ENCODE assay signal across 8 cellular contexts in the genomic region with DNA sequence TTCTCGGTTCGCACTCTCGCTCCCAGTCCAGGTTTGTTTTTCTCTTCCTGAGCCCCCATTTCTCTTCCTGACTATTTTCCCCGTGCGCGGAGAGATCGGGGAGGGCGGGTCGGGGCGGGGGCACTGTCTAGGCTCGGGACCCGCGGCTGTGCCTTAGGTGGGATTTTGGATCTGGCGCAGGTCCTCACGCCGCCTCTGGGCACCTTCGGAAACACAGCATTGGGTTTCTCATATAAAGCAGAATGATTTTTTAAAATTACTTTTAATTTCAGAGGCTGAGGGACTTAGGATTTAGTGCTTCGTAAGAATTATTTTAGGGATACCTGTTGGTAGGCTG. TPM values are rescaled to one million over a fixed set of nuclear protein-coding genes. Genes with fewer than 3 reads are reported as not detected.
DNase-seq lines count a peak whose midpoint lies in the region; ATAC-seq, FAIRE-seq and TF ChIP-seq lines count a peak whose summit lies in the region.

No MANE protein-coding gene starts in this region.

- 0 to 1% methylated on average over 18 of the region's 18 CpGs for whole genome bisulfite sequencing in heart right ventricle, 2 donors

- intact Hi-C loops in heart right ventricle (cut with DNase I) = loop anchor here in 8 of 10 donors (1.0 to 10.0 kb wide), 7 partner anchors 43 to 328 kb away; a partner anchor contains a TSS

- peak overlapping the region; percentile 80 for H3K9ac ChIP-seq in skeletal muscle satellite cell (ENCODE audit: low read depth, low read length)

- FAIRE-seq in H54 (lab: Jason Lieb, UNC) = no peak

- TF ChIP-seq POLR2A in NB4 (IDR thresholded peaks at IDR 0.05; ENCODE audit: extremely low read depth, insufficient read length) (no peak), H54 (IDR thresholded peaks at IDR 0.05; ENCODE audit: low read depth, low read length) (no peak)

- H3K4me1 ChIP-seq in heart right ventricle (peaks cover 0 to 53% (median 13%) of the 10 kb centered on the region in 9 donors), skeletal muscle satellite cell (ENCODE audit: control insufficient read depth, insufficient read depth, low read length) (peaks cover 20% of the 10 kb centered on the region)

- TF ChIP-seq CTCF in NB4 (IDR thresholded peaks at IDR 0.05; ENCODE audit: low read depth, low read length) = peak; percentile 20
- TF ChIP-seq CTCF in heart right ventricle (IDR thresholded peaks at IDR 0.05) = peak in 6 of 9 donors; percentile 17 to 47 (median 30)

- ATAC-seq in heart right ventricle = peak in 5 of 8 donors; percentile 12 to 48 (median 27)

- H3K4me3 ChIP-seq in NB4 (ENCODE audit: low read depth, low read length) (peak overlapping the region; percentile 66), heart right ventricle (peak overlapping the region; percentile 59 to 85 (median 78)), skeletal muscle satellite cell (ENCODE audit: low read length) (peak overlapping the region; percentile 94)

- peak overlapping the region; percentile 99 for H3K4me2 ChIP-seq in skeletal muscle satellite cell (ENCODE audit: low read length)

- H3K27ac ChIP-seq in heart right ventricle = peak overlapping the region in 9 of 10 donors; percentile 46 to 94 (median 79)

- H3K36me3 ChIP-seq in heart right ventricle (no peaks in the 10 kb centered on the region), skeletal muscle satellite cell (ENCODE audit: insufficient read depth, low read length) (no peaks in the 10 kb centered on the region)

- H3K27me3 ChIP-seq in heart right ventricle (no peaks in the 10 kb centered on the region), skeletal muscle satellite cell (ENCODE audit: control insufficient read depth, insufficient read depth, low read length) (no peaks in the 10 kb centered on the region)

- peak; percentile 7 to 25 (median 20) for DNase-seq in activated CD4-positive, CD25-positive, alpha-beta regulatory T cell (lab: John Stamatoyannopoulos, UW)
- no peak for DNase-seq in activated CD4-positive, CD25-positive, alpha-beta regulatory T cell treated with anti-CD3 and anti-CD28 coated beads, Interleukin-2, amount 50 U/mL, for 72 hours
- peak; percentile 55 for DNase-seq in NB4 (ENCODE audit: low read depth)
- peak; percentile 35 for DNase-seq in activated T-helper 9 cell treated with anti-CD3 and anti-CD28 coated beads, Interleukin-2, amount 50 U/mL, for 16 hours (ENCODE audit: low read depth)
- DNase-seq in heart right ventricle = peak in 1 of 2 donors; percentile 22
- no peak for DNase-seq in H54 (ENCODE audit: insufficient read length, low spot score)
- DNase-seq in NCI-H774 (lab: John Stamatoyannopoulos, UW) = no peak

- H3K9me3 ChIP-seq in heart right ventricle = no peaks in the 10 kb centered on the region
- no peaks in the 10 kb centered on the region for H3K9me3 ChIP-seq in skeletal muscle satellite cell (replicated peaks; ENCODE audit: low read length)

RNA-seq across cellular contexts. Expression of a gene that starts 0.3 kb away (rescaled TPM):
- total RNA-seq in heart right ventricle = 10 to 100 TPM in 2 of 10 donors, 1 to 10 TPM in 8; 6.9 to 15.9 (median 8.9) TPM
- 1 to 10 TPM; 4.8 to 9.0 TPM for polyA plus RNA-seq in heart right ventricle
- 2.4 and 2.8 TPM in 2 replicates for total RNA-seq in skeletal muscle satellite cell (2012; rRNA removed)

RNA-seq across cellular contexts. Expression of a gene that starts 55.3 kb away (rescaled TPM):
- total RNA-seq in heart right ventricle = 100 to 1,000 TPM; 107 to 158 (median 120) TPM
- 100 to 1,000 TPM in 1 of 2 donors, 10 to 100 TPM in 1; 84.2 to 333 TPM for polyA plus RNA-seq in heart right ventricle
- 160 and 210 TPM in 2 replicates for total RNA-seq in skeletal muscle satellite cell (2012; rRNA removed)

Comparison
In these comparisons a context has a peak if more than half of its experiments do, and no peak if none do; other contexts are left out.
1. DNase-seq: peak in activated CD4-positive, CD25-positive, alpha-beta regulatory T cell (4 of 4), NB4 (single experiment) and activated T-helper 9 cell treated with anti-CD3 and anti-CD28 coated beads, Interleukin-2, amount 50 U/mL, for 16 hours (single experiment); none in activated CD4-positive, CD25-positive, alpha-beta regulatory T cell treated with anti-CD3 and anti-CD28 coated beads, Interleukin-2, amount 50 U/mL, for 72 hours (single experiment), H54 (single experiment) and NCI-H774 (single experiment).
2. Peak in every context shown above with its lines, with median percentiles within 50 percentile points of each other: H3K4me3 ChIP-seq.